Comparison of ENCODE assay signal across 8 cellular contexts in the genomic region with DNA sequence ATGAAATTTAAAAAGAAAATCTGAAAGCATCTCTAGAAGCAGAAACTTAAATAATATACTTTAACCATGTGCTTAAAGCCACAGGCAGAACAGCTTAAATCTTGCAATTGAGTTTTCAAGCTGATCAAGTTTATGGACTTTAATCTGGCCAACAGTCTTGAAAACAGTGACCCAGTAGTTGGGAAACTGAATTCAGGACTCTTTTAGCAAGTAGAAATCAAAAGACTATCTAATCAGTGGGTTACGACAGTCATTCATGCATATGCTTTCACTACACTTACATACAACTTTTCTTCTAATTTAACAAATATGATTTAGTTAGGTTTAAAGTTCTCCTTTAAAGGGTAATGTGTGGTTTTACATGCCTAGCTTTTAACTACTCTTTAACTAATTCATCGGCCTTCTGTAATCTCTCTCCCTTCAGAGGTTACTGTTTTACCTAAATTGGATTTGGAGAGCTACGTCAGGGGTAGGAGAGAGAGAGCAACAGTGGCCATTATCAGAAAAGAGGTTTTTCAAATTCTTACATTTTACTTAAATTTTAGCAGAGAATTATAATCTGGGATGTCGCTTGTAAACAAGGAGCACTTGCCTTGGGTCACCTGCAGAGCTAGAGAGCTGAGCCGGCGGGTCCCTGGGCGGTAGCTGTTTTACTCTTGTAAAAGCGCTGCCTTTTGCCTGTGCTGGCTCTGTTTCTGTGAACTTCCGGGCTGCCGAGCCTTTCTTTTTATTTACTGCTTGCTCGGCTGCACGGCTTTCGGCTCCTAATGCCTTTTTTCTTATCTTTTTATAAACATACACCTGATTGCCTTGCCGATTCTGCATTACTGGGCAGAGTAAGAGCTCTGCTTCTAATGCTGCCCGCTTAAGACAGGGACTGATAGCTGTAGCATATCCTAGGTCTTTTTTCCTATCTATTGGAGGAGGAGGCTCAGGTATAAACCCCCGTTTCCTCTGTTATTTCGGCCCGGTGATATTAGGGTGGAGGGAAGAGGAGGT. TPM values are rescaled to one million over a fixed set of nuclear protein-coding genes. Genes with fewer than 3 reads are reported as not detected.
DNase-seq lines count a peak whose midpoint lies in the region; ATAC-seq lines count a peak whose summit lies in the region.

No MANE protein-coding gene starts in this region.

- H3K4me1 Mint-ChIP-seq in immature natural killer cell = peaks cover 24 to 26% of the 10 kb centered on the region in 2 donors

- peaks cover 0 to 4% (median 2%) of the 10 kb centered on the region in 3 donors for H3K27me3 Mint-ChIP-seq in immature natural killer cell (ENCODE audit: low read depth in 3 of 3)

- H3K4me3 Mint-ChIP-seq in immature natural killer cell = peak overlapping the region; percentile 91 to 97 (median 94)

- H3K9me3 Mint-ChIP-seq in immature natural killer cell = no peaks in the 10 kb centered on the region

- DNase-seq in NCI-H2029 treated with DMSO at 0.1 percent for 48 hours (lab: John Stamatoyannopoulos, UW) (peak; percentile 8), NCI-H2029 (lab: John Stamatoyannopoulos, UW) (no peak), SW480 (ENCODE audit: low spot score) (peak; percentile 19), amniotic epithelial cell (ENCODE audit: low read depth) (peak; percentile 11), immature natural killer cell (peak; percentile 48 to 67 (median 59)), SHP77 treated with DMSO at 0.1 percent for 48 hours (lab: John Stamatoyannopoulos, UW) (no peak)
- DNase-seq in stimulated activated CD4-positive, alpha-beta T cell treated with anti-CD3 and anti-CD28 coated beads, Interleukin-15, amount 100 ng/mL, for 48 hours (ENCODE audit: low read depth in 2 of 2) = peak; percentile 17 to 33

- ATAC-seq in HG03095 (IDR thresholded peaks at IDR 0.05; ENCODE audit: unreplicated experiment) = peak; percentile 81

- H3K36me3 Mint-ChIP-seq in immature natural killer cell = peaks cover 0 to 4% (median 0%) of the 10 kb centered on the region in 3 donors

- peak overlapping the region; percentile 86 to 98 (median 96) for H3K27ac Mint-ChIP-seq in immature natural killer cell

RNA-seq across cellular contexts. Expression of a gene that starts 17.4 kb away (rescaled TPM):
- polyA plus RNA-seq in immature natural killer cell = 100 to 1,000 TPM in 2 of 3 donors, 10 to 100 TPM in 1; 17.8 to 413 (median 351) TPM

RNA-seq across cellular contexts. Expression of a gene that starts 28.8 kb away (rescaled TPM):
- 10 to 100 TPM; 26.6 to 41.8 (median 31.9) TPM for polyA plus RNA-seq in immature natural killer cell

Comparison
In these comparisons a context has a peak if more than half of its experiments do, and no peak if none do; other contexts are left out.
1. DNase-seq: peak in NCI-H2029 treated with DMSO at 0.1 percent for 48 hours (single experiment), SW480 (single experiment), amniotic epithelial cell (single experiment), immature natural killer cell (3 of 3) and stimulated activated CD4-positive, alpha-beta T cell treated with anti-CD3 and anti-CD28 coated beads, Interleukin-15, amount 100 ng/mL, for 48 hours (2 of 2); none in NCI-H2029 (single experiment) and SHP77 treated with DMSO at 0.1 percent for 48 hours (single experiment).